ENCODE assay signal across 15 cellular contexts in the genomic region with DNA sequence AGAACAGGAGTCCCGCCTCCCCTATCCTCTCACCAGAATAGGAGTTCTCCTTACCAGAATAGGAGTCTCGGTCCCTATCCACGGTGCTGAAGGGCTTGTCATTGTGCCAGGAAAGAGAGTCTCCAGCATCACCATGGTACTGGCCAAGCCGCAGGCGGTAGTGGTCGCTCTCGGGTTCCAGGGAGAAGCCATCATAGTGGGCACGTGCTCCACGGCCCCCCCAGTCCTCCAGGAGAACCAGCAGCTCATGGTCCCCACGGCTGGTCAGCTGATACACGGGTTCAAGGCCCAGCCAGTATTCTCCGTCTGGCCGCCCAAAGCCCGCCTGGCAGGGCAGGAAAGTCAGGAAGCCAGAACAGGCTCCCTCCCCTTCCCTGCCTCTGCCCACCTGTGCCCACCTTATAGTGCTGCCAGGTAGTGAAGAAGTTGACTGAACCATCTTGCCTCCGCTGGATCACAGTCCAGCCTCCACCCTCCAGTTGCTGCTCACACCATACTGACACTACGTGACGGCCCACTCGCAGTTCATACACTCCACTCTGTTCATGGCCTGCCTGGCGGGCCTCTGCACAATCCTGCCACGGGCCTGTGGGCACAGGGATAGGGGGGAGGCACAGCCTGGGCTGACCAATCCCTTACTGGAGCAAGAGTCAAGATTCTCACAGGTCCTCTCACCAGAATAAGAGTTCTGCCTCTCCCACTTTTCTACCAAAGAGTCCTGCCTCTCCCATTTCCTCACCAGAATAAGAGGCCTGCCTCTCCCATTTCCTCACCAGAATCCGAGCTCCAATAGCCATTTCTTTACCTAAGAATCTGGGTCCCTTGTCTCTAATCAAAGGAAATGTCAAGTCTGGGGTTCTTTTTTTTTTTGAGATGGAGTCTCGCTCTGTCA. TPM values are rescaled to one million over a fixed set of nuclear protein-coding genes. Genes with fewer than 3 reads are reported as not detected.
DNase-seq lines count a peak whose midpoint lies in the region; ATAC-seq, FAIRE-seq and TF ChIP-seq lines count a peak whose summit lies in the region.
"Had no signal": no experiment of that assay in that cellular context is flagged by ENCODE, and none has a peak within 500 bp of the region (broad histone marks: within the 10 kb centered on the region; RNA-seq: fewer than 3 reads in every experiment).

No MANE protein-coding gene starts in this region.

- H3K27me3 Mint-ChIP-seq in activated B cell treated with CpG ODN at 0.5 μM for 24 hours: no peaks in the 10 kb centered on the region

- POLR2A ChIA-PET in activated B cell treated with CpG ODN at 0.5 μM for 24 hours (lab: Charles Lee): interaction anchor here (3.8 kb wide), 1 partner anchor 13 kb away, joined by 64 read pairs; a partner anchor contains a TSS

- in situ Hi-C loops in GM18951 (cut with MboI; ENCODE audit: low sequenced_read_pairs, unreplicated experiment): no loop called here

- H3K36me3 Mint-ChIP-seq in activated B cell treated with CpG ODN at 0.5 μM for 24 hours (ENCODE audit: low read depth): peaks cover 38% of the 10 kb centered on the region

- H3K27me3 ChIP-seq in liver (ENCODE audit: control insufficient read depth in 4 of 4, insufficient read depth in 4 of 4, low read length in 3 of 4): no peaks in the 10 kb centered on the region

- no peak overlapping the region for H3K27ac ChIP-seq in liver (ENCODE audit: low read depth in 1 of 2, low read length in 2 of 2)
- H3K27ac ChIP-seq in substantia nigra (ENCODE audit: low read depth, low read length, poor library complexity, severe bottlenecking): no peak overlapping the region
- H3K27ac ChIP-seq: gastrocnemius medialis had no signal

- peak; percentile 36 for TF ChIP-seq POLR2A in GM18951 (IDR thresholded peaks at IDR 0.05; ENCODE audit: extremely low read depth, insufficient read depth, insufficient read length)

- FAIRE-seq in D721Med (lab: Jason Lieb, UNC): no peak
- FAIRE-seq: endometrium, RCC 7860 had no signal

- no peak overlapping the region for H3K4me3 Mint-ChIP-seq in activated B cell treated with CpG ODN at 0.5 μM for 24 hours

- no peak overlapping the region for H3K9ac ChIP-seq in liver (ENCODE audit: low read depth in 1 of 2, low read length in 2 of 2)

- DNase-seq in D721Med (ENCODE audit: insufficient read length, low spot score) (peak; percentile 8), activated B cell treated with CpG ODN at 0.5 μM for 24 hours (no peak), activated gamma-delta T cell (lab: John Stamatoyannopoulos, UW) (no peak), SHP77 treated with DMSO at 0.1 percent for 48 hours (lab: John Stamatoyannopoulos, UW) (no peak), substantia nigra (lab: John Stamatoyannopoulos, UW) (no peak)
- DNase-seq: activated CD4-positive, alpha-beta T cell treated with anti-CD3 and anti-CD28 coated beads for 48 hours; AML-193; central memory CD4-positive, alpha-beta T cell; gastrocnemius medialis; NCI-H2029 had no signal

- H3K9me3 ChIP-seq in liver (ENCODE audit: control insufficient read depth in 4 of 4, low read length in 3 of 4): no peaks in the 10 kb centered on the region
- H3K9me3 ChIP-seq: gastrocnemius medialis had no signal

- TF ChIP-seq CTCF in D721Med (IDR thresholded peaks at IDR 0.05; ENCODE audit: insufficient read depth, missing control alignments): no peak
- TF ChIP-seq CTCF in activated B cell treated with CpG ODN at 0.5 μM for 24 hours (IDR thresholded peaks at IDR 0.05): no peak
- TF ChIP-seq CTCF in liver (IDR thresholded peaks at IDR 0.05; ENCODE audit: low read depth, low read length, missing input control): no peak

- no peak for ATAC-seq in activated B cell treated with CpG ODN at 0.5 μM for 24 hours (ENCODE audit: low read depth)
- ATAC-seq: gastrocnemius medialis had no signal

- no peak overlapping the region for H3K4me3 ChIP-seq in liver (ENCODE audit: low read depth in 1 of 3, low read length in 3 of 3)
- H3K4me3 ChIP-seq: gastrocnemius medialis had no signal

- H3K9me3 Mint-ChIP-seq in activated B cell treated with CpG ODN at 0.5 μM for 24 hours: no peaks in the 10 kb centered on the region

- CTCF ChIA-PET in activated B cell treated with CpG ODN at 0.5 μM for 24 hours (lab: Charles Lee): no interaction called here

- 88% methylated on average over 22 of the region's 22 CpGs for WGBS in liver

- no peak for TF ChIP-seq RAD21 in liver (IDR thresholded peaks at IDR 0.05)

- H3K4me1 ChIP-seq in liver (ENCODE audit: control insufficient read depth in 4 of 4, insufficient read depth in 4 of 4, low read length in 3 of 4): peaks cover 22 to 59% (median 46%) of the 10 kb centered on the region in 4 donors

- intact Hi-C loops in activated B cell treated with CpG ODN at 0.5 μM for 24 hours (cut with micrococcal nuclease): no loop called here

- H3K4me1 Mint-ChIP-seq in activated B cell treated with CpG ODN at 0.5 μM for 24 hours: peaks cover 33% of the 10 kb centered on the region

- peaks cover 14 to 33% (median 25%) of the 10 kb centered on the region in 4 donors for H3K36me3 ChIP-seq in liver (ENCODE audit: control insufficient read depth in 4 of 4, insufficient read depth in 3 of 4, low read depth in 1 of 4, low read length in 3 of 4)
- H3K36me3 ChIP-seq: gastrocnemius medialis had no signal

- H3K27ac Mint-ChIP-seq in activated B cell treated with CpG ODN at 0.5 μM for 24 hours: peak overlapping the region; percentile 46

TF ChIP-seq in liver, 16 proteins besides CTCF, POLR2A, EP300 and RAD21:
- TF ChIP-seq YY1 (IDR thresholded peaks at IDR 0.05) (no peak), FOXA1 (IDR thresholded peaks at IDR 0.05) (no peak), GABPA (IDR thresholded peaks at IDR 0.05 in 1 of 2, conservative IDR thresholded peaks at IDR 0.05 in 1 of 2) (no peak)
- TF ChIP-seq, protein P1, sequence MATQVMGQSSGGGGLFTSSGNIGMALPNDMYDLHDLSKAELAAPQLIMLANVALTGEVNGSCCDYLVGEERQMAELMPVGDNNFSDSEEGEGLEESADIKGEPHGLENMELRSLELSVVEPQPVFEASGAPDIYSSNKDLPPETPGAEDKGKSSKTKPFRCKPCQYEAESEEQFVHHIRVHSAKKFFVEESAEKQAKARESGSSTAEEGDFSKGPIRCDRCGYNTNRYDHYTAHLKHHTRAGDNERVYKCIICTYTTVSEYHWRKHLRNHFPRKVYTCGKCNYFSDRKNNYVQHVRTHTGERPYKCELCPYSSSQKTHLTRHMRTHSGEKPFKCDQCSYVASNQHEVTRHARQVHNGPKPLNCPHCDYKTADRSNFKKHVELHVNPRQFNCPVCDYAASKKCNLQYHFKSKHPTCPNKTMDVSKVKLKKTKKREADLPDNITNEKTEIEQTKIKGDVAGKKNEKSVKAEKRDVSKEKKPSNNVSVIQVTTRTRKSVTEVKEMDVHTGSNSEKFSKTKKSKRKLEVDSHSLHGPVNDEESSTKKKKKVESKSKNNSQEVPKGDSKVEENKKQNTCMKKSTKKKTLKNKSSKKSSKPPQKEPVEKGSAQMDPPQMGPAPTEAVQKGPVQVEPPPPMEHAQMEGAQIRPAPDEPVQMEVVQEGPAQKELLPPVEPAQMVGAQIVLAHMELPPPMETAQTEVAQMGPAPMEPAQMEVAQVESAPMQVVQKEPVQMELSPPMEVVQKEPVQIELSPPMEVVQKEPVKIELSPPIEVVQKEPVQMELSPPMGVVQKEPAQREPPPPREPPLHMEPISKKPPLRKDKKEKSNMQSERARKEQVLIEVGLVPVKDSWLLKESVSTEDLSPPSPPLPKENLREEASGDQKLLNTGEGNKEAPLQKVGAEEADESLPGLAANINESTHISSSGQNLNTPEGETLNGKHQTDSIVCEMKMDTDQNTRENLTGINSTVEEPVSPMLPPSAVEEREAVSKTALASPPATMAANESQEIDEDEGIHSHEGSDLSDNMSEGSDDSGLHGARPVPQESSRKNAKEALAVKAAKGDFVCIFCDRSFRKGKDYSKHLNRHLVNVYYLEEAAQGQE (IDR thresholded peaks at IDR 0.05): peak; percentile 97
TF ChIP-seq in liver: peak in this region for 1.

RNA-seq across cellular contexts. Expression of a gene that starts 7.4 kb away (rescaled TPM):
- total RNA-seq in activated B cell treated with CpG ODN at 0.5 μM for 24 hours (61.3 and 61.4 TPM in 2 replicates), liver (10 to 100 TPM; 13.1 to 87.5 TPM)
- polyA plus RNA-seq in liver: 100 to 1,000 TPM in 1 of 2 donors, 10 to 100 TPM in 1; 82.0 to 104 TPM

RNA-seq across cellular contexts. Expression of a gene that starts 8.9 kb away (rescaled TPM):
- 16.4 and 18.4 TPM in 2 replicates for total RNA-seq in activated B cell treated with CpG ODN at 0.5 μM for 24 hours
- 10 to 100 TPM in 1 of 2 donors, 1 to 10 TPM in 1; 7.8 to 10.5 TPM for total RNA-seq in liver
- polyA plus RNA-seq in liver: 10 to 100 TPM in 1 of 2 donors, 1 to 10 TPM in 1; 5.5 to 13.5 TPM
- polyA plus RNA-seq: neural cell had no signal

RNA-seq across cellular contexts. Expression of a gene that starts 12.6 kb away (rescaled TPM):
- 107 and 119 TPM in 2 replicates for total RNA-seq in activated B cell treated with CpG ODN at 0.5 μM for 24 hours
- 10 to 100 TPM; 10.4 to 18.1 TPM for total RNA-seq in liver
- 10 to 100 TPM; 10.1 to 20.7 TPM for polyA plus RNA-seq in liver

RNA-seq across cellular contexts. Expression of a gene that starts 18.0 kb away (rescaled TPM):
- total RNA-seq in activated B cell treated with CpG ODN at 0.5 μM for 24 hours (33.1 and 42.6 TPM in 2 replicates), liver (1 to 10 TPM; 3.2 to 4.1 TPM)
- polyA plus RNA-seq in liver: 1 to 10 TPM in 1 of 2 donors, under 1 TPM in 1; 0.68 to 5.3 TPM

RNA-seq across cellular contexts. Expression of a gene that starts 26.2 kb away (rescaled TPM):
- total RNA-seq in activated B cell treated with CpG ODN at 0.5 μM for 24 hours: 332 and 371 TPM in 2 replicates
- 10 to 100 TPM; 86.2 to 96.3 TPM for total RNA-seq in liver
- polyA plus RNA-seq in liver: 10 to 100 TPM; 71.0 to 84.4 TPM
